Comparison of ENCODE assay signal across 17 cellular contexts in genomic region chr2:186440506-186440905, GRCh38. TPM values are rescaled to one million over a fixed set of nuclear protein-coding genes. Genes with fewer than 3 reads are reported as not detected.
DNase-seq lines count a peak whose midpoint lies in the region; ATAC-seq, FAIRE-seq and TF ChIP-seq lines count a peak whose summit lies in the region.
"Had no signal": no experiment of that assay in that cellular context is flagged by ENCODE, and none has a peak within 500 bp of the region (broad histone marks: within the 10 kb centered on the region; RNA-seq: fewer than 3 reads in every experiment).

No MANE protein-coding gene starts in this region.

- H3K36me3 ChIP-seq in endothelial cell of umbilical vein (ENCODE audit: control insufficient read depth in 2 of 2, extremely low read depth in 1 of 2, insufficient read depth in 2 of 2, low read length in 2 of 2): no peaks in the 10 kb centered on the region
- H3K36me3 ChIP-seq: SJSA1 had no signal

- ATAC-seq in GM18502 (IDR thresholded peaks at IDR 0.05; ENCODE audit: poor library complexity, unreplicated experiment): no peak

- BruUV-seq in endothelial cell of umbilical vein (replicated peaks; lab: Mats Ljungman, UMichigan): no TSS peak

- H3K4me2 ChIP-seq in endothelial cell of umbilical vein (ENCODE audit: insufficient read depth, low read length): peak overlapping the region; percentile 42

- no peaks in the 10 kb centered on the region for H4K20me1 ChIP-seq in endothelial cell of umbilical vein (replicated peaks; ENCODE audit: control insufficient read depth, extremely low read depth, insufficient read depth, low read length)

- H3K9ac ChIP-seq in endothelial cell of umbilical vein (replicated peaks; ENCODE audit: extremely low read depth, insufficient read depth, low read length): peak overlapping the region; percentile 8

- CTCF ChIA-PET in HEK293T (lab: Yijun Ruan, JAX): no interaction called here
- CTCF ChIA-PET in endothelial cell of umbilical vein (lab: Charles Lee): interaction anchor here (1.0 to 1.1 kb wide), 3 partner anchors 9 to 23 kb away, joined by 3 to 4 read pairs (median 3); no protein-coding TSS in a partner anchor

- no peak for TF ChIP-seq POLR2A in endothelial cell of umbilical vein (IDR thresholded peaks at IDR 0.05; ENCODE audit: low read depth, low read length)

- peak overlapping the region; percentile 44 for H3K27ac ChIP-seq in endothelial cell of umbilical vein (ENCODE audit: insufficient read depth, low read depth, low read length)
- H3K27ac ChIP-seq: RWPE1, SJSA1 had no signal

- intact Hi-C loops in endothelial cell of umbilical vein (cut with micrococcal nuclease): loop anchor here (1.0 to 10.0 kb wide), 2 partner anchors 46 to 566 kb away; partner anchors contain the start of gene ZC3H15

- POLR2A ChIA-PET in HEK293T (lab: Yijun Ruan, JAX): no interaction called here
- POLR2A ChIA-PET in endothelial cell of umbilical vein (lab: Charles Lee): no interaction called here

- peak overlapping the region; percentile 83 for H2AFZ ChIP-seq in endothelial cell of umbilical vein (ENCODE audit: low read depth, low read length)

- DNase-seq in HEK293T (ENCODE audit: extremely low spot score) (no peak), OCI-M1 (lab: John Stamatoyannopoulos, UW) (peak; percentile 59), endothelial cell of umbilical vein (ENCODE audit: low read depth, low spot score) (peak; percentile 78), pulmonary artery endothelial cell (ENCODE audit: low read depth, low spot score) (peak; percentile 27), T-helper 1 cell (no peak)
- DNase-seq in stimulated activated CD4-positive, alpha-beta T cell treated with anti-CD3 and anti-CD28 coated beads, Interleukin-12 subunit alpha, Interleukin-12 subunit beta, amount 100 ng/mL, for 4 hours: no peak
- DNase-seq: COR-L47; DMS153; HFFc6; NCI-H1417 treated with DMSO at 0.1 percent for 48 hours; NCI-H2029; NCI-H2171 treated with DMSO at 0.1 percent for 48 hours; NCI-H446 treated with DMSO at 0.1 percent for 48 hours; NK-92 treated with Interleukin-12 subunit alpha and Interleukin-12 subunit beta, amount 100 ng/mL, for 24 hours had no signal

- peak overlapping the region in 1 of 3 experiments; percentile 23 for H3K4me3 ChIP-seq in endothelial cell of umbilical vein (replicated peaks in 1 of 3; ENCODE audit: insufficient read depth in 1 of 3, low read depth in 1 of 3, low read length in 3 of 3)
- H3K4me3 ChIP-seq: SJSA1 had no signal

- TF ChIP-seq CTCF in endothelial cell of umbilical vein (IDR thresholded peaks at IDR 0.05; ENCODE audit: extremely low read depth in 1 of 2, insufficient read depth in 1 of 2, low read depth in 1 of 2, low read length in 2 of 2): no peak

- H3K4me1 ChIP-seq in endothelial cell of umbilical vein (ENCODE audit: control insufficient read depth, extremely low read depth, insufficient read depth, low read length): peaks cover 9% of the 10 kb centered on the region
- H3K4me1 ChIP-seq: SJSA1 had no signal

- H3K27me3 ChIP-seq in endothelial cell of umbilical vein (ENCODE audit: control insufficient read depth in 2 of 2, insufficient read depth in 2 of 2, low read length in 2 of 2): no peaks in the 10 kb centered on the region
- H3K27me3 ChIP-seq: SJSA1 had no signal

- no peaks in the 10 kb centered on the region for H3K79me2 ChIP-seq in endothelial cell of umbilical vein (ENCODE audit: control insufficient read depth, insufficient read depth, low read length)

- H3K9me1 ChIP-seq in endothelial cell of umbilical vein (replicated peaks; ENCODE audit: control insufficient read depth, extremely low read depth, insufficient read depth, low read length): no peaks in the 10 kb centered on the region

- H3K9me3 ChIP-seq in endothelial cell of umbilical vein (replicated peaks; ENCODE audit: control insufficient read depth, insufficient read depth, low read length): no peaks in the 10 kb centered on the region
- H3K9me3 ChIP-seq: SJSA1 had no signal

- dilution Hi-C loops in endothelial cell of umbilical vein (cut with MboI; ENCODE audit: extremely low pct_ligation_motif_present, low sequenced_read_pairs): no loop called here

- no peak for FAIRE-seq in endothelial cell of umbilical vein (lab: Jason Lieb, UNC)

TF ChIP-seq in HEK293T, 16 proteins besides CTCF, POLR2A, EP300 and RAD21:
- TF ChIP-seq PKNOX1 (IDR thresholded peaks at IDR 0.05): 0 out of 2 replicates have a peak, but pooled peaks have one; percentile 18
- TF ChIP-seq TARDBP (IDR thresholded peaks at IDR 0.05): no peak

TF ChIP-seq in endothelial cell of umbilical vein, 7 proteins besides CTCF, POLR2A, EP300 and RAD21:
- TF ChIP-seq GATA2 (IDR thresholded peaks at IDR 0.05; ENCODE audit: insufficient read depth, insufficient read length, low read depth, low read length): no peak
- peak; percentile 44 for TF ChIP-seq JUN (IDR thresholded peaks at IDR 0.05; ENCODE audit: borderline replicate concordance, insufficient read depth, insufficient read length, low read depth)

RNA-seq across cellular contexts. Expression of gene ZC3H15, which starts 45.6 kb away (rescaled TPM):
- total RNA-seq in endothelial cell of umbilical vein: 64.5 and 65.1 TPM in 2 replicates
- polyA plus RNA-seq in endothelial cell of umbilical vein: 15.8 and 24.1 TPM in 2 replicates
- polyA plus RNA-seq in endothelial cell of umbilical vein (2011; cell fraction: cytosol; rRNA removed): 50.5 and 52.6 TPM in 2 replicates
- polyA plus RNA-seq in endothelial cell of umbilical vein (2011; cell fraction: nucleus; rRNA removed): 61.2 and 80.0 TPM in 2 replicates
- polyA plus RNA-seq in endothelial cell of umbilical vein (2012): 70.9 and 112 TPM in 2 replicates
- polyA minus RNA-seq in endothelial cell of umbilical vein: 17.1 and 19.2 TPM in 2 replicates
- polyA minus RNA-seq in endothelial cell of umbilical vein (2011; cell fraction: cytosol; rRNA and poly(A)+ RNA removed): 54.8 TPM
- 31.2 and 52.2 TPM in 2 replicates for polyA minus RNA-seq in endothelial cell of umbilical vein (2011; cell fraction: nucleus; rRNA and poly(A)+ RNA removed)
- total RNA-seq in pulmonary artery endothelial cell: 67.7 and 103 TPM in 2 replicates

Comparison
In these comparisons a context has a peak if more than half of its experiments do, and no peak if none do; other contexts are left out.
1. DNase-seq: peak in OCI-M1 (single experiment), endothelial cell of umbilical vein (single experiment) and pulmonary artery endothelial cell (single experiment); none in HEK293T (single experiment), T-helper 1 cell (0 of 5) and stimulated activated CD4-positive, alpha-beta T cell treated with anti-CD3 and anti-CD28 coated beads, Interleukin-12 subunit alpha, Interleukin-12 subunit beta, amount 100 ng/mL, for 4 hours (single experiment).